ENCODE assay signal across 11 cellular contexts in genomic region chr19:38830039-38830733, GRCh38. TPM values are rescaled to one million over a fixed set of nuclear protein-coding genes. Genes with fewer than 3 reads are reported as not detected.
DNase-seq lines count a peak whose midpoint lies in the region; ATAC-seq and TF ChIP-seq lines count a peak whose summit lies in the region.
"Had no signal": no experiment of that assay in that cellular context is flagged by ENCODE, and none has a peak within 500 bp of the region (broad histone marks: within the 10 kb centered on the region; RNA-seq: fewer than 3 reads in every experiment).

No MANE protein-coding gene starts in this region.

- H3K4me3 ChIP-seq in gastroesophageal sphincter (peak overlapping the region in 1 of 2 donors; percentile 70), stomach (peak overlapping the region in 2 of 4 donors; percentile 72 to 74)

- H3K27me3 ChIP-seq in gastroesophageal sphincter (no peaks in the 10 kb centered on the region), stomach (no peaks in the 10 kb centered on the region)

- peak overlapping the region; percentile 95 for H3K27ac Mint-ChIP-seq in activated T-cell treated with anti-CD3 and anti-CD28 coated beads, Interleukin-2, amount 50 U/mL, for 24 hours
- H3K27ac Mint-ChIP-seq in activated CD8-positive, alpha-beta T cell treated with anti-CD3 and anti-CD28 coated beads for 36 hours = peak overlapping the region; percentile 15

- TF ChIP-seq POLR2A in gastroesophageal sphincter (IDR thresholded peaks at IDR 0.05) (no peak), stomach (IDR thresholded peaks at IDR 0.05) (no peak)

- CTCF ChIA-PET in activated CD8-positive, alpha-beta T cell treated with anti-CD3 and anti-CD28 coated beads for 36 hours (lab: Charles Lee) = interaction anchor here (0.6 to 1.8 kb wide), 3 partner anchors 58 to 323 kb away, joined by 4 to 5 read pairs (median 4); no protein-coding TSS in a partner anchor

- intact Hi-C loops in activated CD8-positive, alpha-beta T cell treated with anti-CD3 and anti-CD28 coated beads for 36 hours (cut with micrococcal nuclease) = no loop called here
- intact Hi-C loops in stomach (cut with DNase I; ENCODE audit: low total_unique reads) = no loop called here

- no peaks in the 10 kb centered on the region for H3K9me3 Mint-ChIP-seq in activated T-cell treated with anti-CD3 and anti-CD28 coated beads, Interleukin-2, amount 50 U/mL, for 24 hours
- no peaks in the 10 kb centered on the region for H3K9me3 Mint-ChIP-seq in activated CD8-positive, alpha-beta T cell treated with anti-CD3 and anti-CD28 coated beads for 36 hours

- POLR2A ChIA-PET in activated CD8-positive, alpha-beta T cell treated with anti-CD3 and anti-CD28 coated beads for 36 hours (lab: Charles Lee) = interaction anchor here (0.8 to 3.5 kb wide), 3 partner anchors 12 to 22 kb away, joined by 3 to 13 read pairs (median 5); no protein-coding TSS in a partner anchor

- peaks cover 56% of the 10 kb centered on the region for H3K36me3 Mint-ChIP-seq in activated T-cell treated with anti-CD3 and anti-CD28 coated beads, Interleukin-2, amount 50 U/mL, for 24 hours (ENCODE audit: low read depth)
- H3K36me3 Mint-ChIP-seq in activated CD8-positive, alpha-beta T cell treated with anti-CD3 and anti-CD28 coated beads for 36 hours (ENCODE audit: low read depth) = peaks cover 24% of the 10 kb centered on the region

- no peak for TF ChIP-seq EP300 in gastroesophageal sphincter (IDR thresholded peaks at IDR 0.05)
- no peak for TF ChIP-seq EP300 in stomach (IDR thresholded peaks at IDR 0.05)

- H3K4me1 Mint-ChIP-seq in activated T-cell treated with anti-CD3 and anti-CD28 coated beads, Interleukin-2, amount 50 U/mL, for 24 hours (ENCODE audit: low read depth) = peaks cover 40% of the 10 kb centered on the region
- peaks cover 26% of the 10 kb centered on the region for H3K4me1 Mint-ChIP-seq in activated CD8-positive, alpha-beta T cell treated with anti-CD3 and anti-CD28 coated beads for 36 hours (ENCODE audit: low read depth)

- H3K27ac ChIP-seq in gastroesophageal sphincter = peak overlapping the region in 3 of 4 donors; percentile 92 to 95 (median 92)
- H3K27ac ChIP-seq in stomach = peak overlapping the region in 4 of 5 donors; percentile 94 to 97 (median 96)

- DNase-seq in activated T-cell treated with anti-CD3 and anti-CD28 coated beads, Interleukin-2, amount 50 U/mL, for 24 hours = no peak
- DNase-seq in activated T-cell treated with anti-CD3 and anti-CD28 coated beads, Interleukin-2, amount 50 U/mL, for 48 hours = no peak
- DNase-seq in activated CD8-positive, alpha-beta T cell treated with anti-CD3 and anti-CD28 coated beads for 36 hours = no peak
- DNase-seq in stomach (no peak), mucosa of gallbladder (ENCODE audit: low spot score) (no peak), HK-2 (ENCODE audit: unreplicated experiment) (no peak)
- no peak for DNase-seq in stimulated activated CD4-positive, alpha-beta T cell treated with anti-CD3 and anti-CD28 coated beads, Interleukin-1b, Interleukin-23, amount 100 ng/mL, for 48 hours
- DNase-seq: AML-193, T-helper 9 cell had no signal

- peak overlapping the region; percentile 83 for H3K4me3 Mint-ChIP-seq in activated T-cell treated with anti-CD3 and anti-CD28 coated beads, Interleukin-2, amount 50 U/mL, for 24 hours
- peak overlapping the region; percentile 88 for H3K4me3 Mint-ChIP-seq in activated CD8-positive, alpha-beta T cell treated with anti-CD3 and anti-CD28 coated beads for 36 hours

- 66 to 75% methylated on average over 3 to 4 of the region's 4 CpGs for WGBS in gastroesophageal sphincter (ENCODE audit: low coverage in 1 of 2), 2 donors
- WGBS in stomach, 5 donors = 71 to 77% (median 75%) methylated on average over 4 of the region's 4 CpGs

- H3K4me1 ChIP-seq in gastroesophageal sphincter (peaks cover 0 to 67% (median 10%) of the 10 kb centered on the region in 3 donors), stomach (peaks cover 16 to 74% (median 51%) of the 10 kb centered on the region in 4 donors)

- no peak for ATAC-seq in activated CD8-positive, alpha-beta T cell treated with anti-CD3 and anti-CD28 coated beads for 36 hours
- ATAC-seq in gastroesophageal sphincter = no peak

- H3K36me3 ChIP-seq in gastroesophageal sphincter (peaks cover 0 to 58% of the 10 kb centered on the region in 2 donors), stomach (peaks cover 25 to 57% (median 55%) of the 10 kb centered on the region in 4 donors)

- TF ChIP-seq CTCF in activated CD8-positive, alpha-beta T cell treated with anti-CD3 and anti-CD28 coated beads for 36 hours (IDR thresholded peaks at IDR 0.05) = no peak
- TF ChIP-seq CTCF in gastroesophageal sphincter (IDR thresholded peaks at IDR 0.05) (no peak), stomach (IDR thresholded peaks at IDR 0.05) (no peak)

- H3K9me3 ChIP-seq in gastroesophageal sphincter (no peaks in the 10 kb centered on the region), stomach (no peaks in the 10 kb centered on the region)

- H3K27me3 Mint-ChIP-seq in activated T-cell treated with anti-CD3 and anti-CD28 coated beads, Interleukin-2, amount 50 U/mL, for 24 hours = no peaks in the 10 kb centered on the region
- no peaks in the 10 kb centered on the region for H3K27me3 Mint-ChIP-seq in activated CD8-positive, alpha-beta T cell treated with anti-CD3 and anti-CD28 coated beads for 36 hours

RNA-seq across cellular contexts. Expression of gene ECH1, which starts 1.4 kb away (rescaled TPM):
- 100 to 1,000 TPM; 125 to 128 TPM for total RNA-seq in activated CD8-positive, alpha-beta T cell treated with anti-CD3 and anti-CD28 coated beads for 36 hours
- total RNA-seq in gastroesophageal sphincter (100 to 1,000 TPM in 2 of 4 donors, 10 to 100 TPM in 2; 88.3 to 162 (median 110) TPM), stomach (100 to 1,000 TPM in 2 of 5 donors, 10 to 100 TPM in 3; 32.9 to 720 (median 94.6) TPM), mucosa of gallbladder (205 TPM)
- polyA plus RNA-seq in stomach = 100 to 1,000 TPM; 161 to 270 (median 228) TPM

RNA-seq across cellular contexts. Expression of gene LGALS4, which starts 17.4 kb away (rescaled TPM):
- under 1 TPM; 0.29 to 0.72 TPM for total RNA-seq in activated CD8-positive, alpha-beta T cell treated with anti-CD3 and anti-CD28 coated beads for 36 hours
- total RNA-seq in gastroesophageal sphincter = 1 to 10 TPM in 2 of 4 donors, under 1 TPM in 1, not detected in 1; 0.27 to 1.6 (median 1.1) TPM
- 1,000 to 10,000 TPM in 1 of 5 donors, 100 to 1,000 TPM in 3, 10 to 100 TPM in 1; 32.1 to 1,765 (median 113) TPM for total RNA-seq in stomach
- 100 to 1,000 TPM in 1 of 3 donors, 10 to 100 TPM in 2; 23.5 to 627 (median 80.1) TPM for polyA plus RNA-seq in stomach
- 1,935 TPM for total RNA-seq in mucosa of gallbladder

RNA-seq across cellular contexts. Expression of gene HNRNPL, which starts 19.6 kb away (rescaled TPM):
- 100 to 1,000 TPM; 747 to 761 TPM for total RNA-seq in activated CD8-positive, alpha-beta T cell treated with anti-CD3 and anti-CD28 coated beads for 36 hours
- total RNA-seq in gastroesophageal sphincter (100 to 1,000 TPM; 173 to 180 (median 174) TPM), stomach (100 to 1,000 TPM; 148 to 242 (median 169) TPM), mucosa of gallbladder (284 TPM)
- 100 to 1,000 TPM; 111 to 151 (median 114) TPM for polyA plus RNA-seq in stomach

RNA-seq across cellular contexts. Expression of gene LGALS7B, which starts 41.2 kb away (rescaled TPM):
- total RNA-seq in activated CD8-positive, alpha-beta T cell treated with anti-CD3 and anti-CD28 coated beads for 36 hours = not detected
- total RNA-seq in gastroesophageal sphincter (10 to 100 TPM in 1 of 4 donors, 1 to 10 TPM in 2, not detected in 1; 2.1 to 58.4 (median 9.8) TPM), stomach (not detected), mucosa of gallbladder (3.1 TPM)
- 100 to 1,000 TPM in 1 of 3 donors, 1 to 10 TPM in 2; 3.6 to 980 (median 4.6) TPM for polyA plus RNA-seq in stomach
- total RNA-seq: mesenteric fat pad had no signal

RNA-seq across cellular contexts. Expression of gene RINL, which starts 47.9 kb away (rescaled TPM):
- total RNA-seq in activated CD8-positive, alpha-beta T cell treated with anti-CD3 and anti-CD28 coated beads for 36 hours = 10 to 100 TPM; 85.5 to 87.7 TPM
- total RNA-seq in gastroesophageal sphincter (1 to 10 TPM; 1.2 to 8.2 (median 4.1) TPM), stomach (1 to 10 TPM in 4 of 5 donors, not detected in 1; 1.8 to 9.2 (median 3.4) TPM), mucosa of gallbladder (11.9 TPM)
- polyA plus RNA-seq in stomach = 10 to 100 TPM in 1 of 3 donors, 1 to 10 TPM in 2; 6.9 to 10.0 (median 9.3) TPM

Comparison
In these comparisons a context has a peak if more than half of its experiments do, and no peak if none do; other contexts are left out.
1. RNA of gene LGALS4, which starts 17.4 kb away (total RNA-seq): 1,935 TPM in mucosa of gallbladder (single experiment) and 32.1 to 1,765 TPM in stomach; 0.27 to 1.6 TPM in gastroesophageal sphincter and 0.29 to 0.72 TPM in activated CD8-positive, alpha-beta T cell treated with anti-CD3 and anti-CD28 coated beads for 36 hours; every median in the first group is over 10 times any median in the second.